8 cellular contexts compared by ENCODE assay signal in the genomic region with DNA sequence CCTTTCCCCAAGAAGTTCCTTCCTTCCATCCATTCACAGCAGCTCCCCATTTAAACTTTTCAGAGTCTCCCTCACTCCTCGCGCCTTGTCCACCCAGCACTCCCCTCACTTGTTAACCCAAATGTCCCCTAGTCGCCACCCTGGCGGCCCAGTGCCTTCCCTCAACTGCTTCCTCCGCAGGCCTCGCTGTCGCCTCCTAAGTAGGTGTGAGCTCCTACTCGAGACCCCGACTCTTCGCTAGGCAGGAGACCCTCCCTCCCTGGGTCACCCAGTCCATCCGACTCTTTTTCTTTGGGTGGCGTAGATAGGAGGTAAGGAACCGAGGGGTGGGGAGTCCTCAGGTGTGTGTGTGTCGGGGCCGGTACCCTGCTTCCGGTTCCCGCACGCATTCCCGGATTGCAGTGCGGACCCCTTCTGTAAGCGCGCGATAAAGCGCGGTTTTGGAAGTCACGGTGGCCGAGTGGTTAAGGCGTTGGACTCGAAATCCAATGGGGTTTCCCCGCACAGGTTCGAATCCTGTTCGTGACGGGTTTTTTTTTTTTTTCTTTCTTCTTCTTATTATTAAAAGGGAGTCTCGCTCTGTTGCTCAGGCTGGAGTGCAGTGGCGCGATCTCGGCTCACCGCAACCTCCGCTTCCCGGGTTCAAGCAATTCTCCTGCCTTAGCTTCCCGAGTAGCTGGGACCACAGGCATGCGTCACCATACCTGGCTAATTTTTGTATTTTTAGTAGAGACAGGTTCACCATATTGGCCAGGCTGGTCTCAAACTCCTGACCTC. TPM values are rescaled to one million over a fixed set of nuclear protein-coding genes. Genes with fewer than 3 reads are reported as not detected.
DNase-seq lines count a peak whose midpoint lies in the region; TF ChIP-seq lines count a peak whose summit lies in the region.

No MANE protein-coding gene starts in this region.

- peak overlapping the region; percentile 74 for H2BK120ac ChIP-seq in H9 (ENCODE audit: low read depth, low read length, poor library complexity, severe bottlenecking)

- H3K27ac ChIP-seq in H9 (ENCODE audit: insufficient read length, low read depth, low read length) (peak overlapping the region; percentile 48), neutrophil (peak overlapping the region; percentile 76)

- no peak overlapping the region for H2AK5ac ChIP-seq in H9 (ENCODE audit: insufficient read length, low read length)

- H3K4ac ChIP-seq in H9 (ENCODE audit: low read depth, low read length), result no peak overlapping the region

- peaks cover 24 to 27% of the 10 kb centered on the region in 2 experiments for H3K4me1 Mint-ChIP-seq in H9
- peaks cover 52% of the 10 kb centered on the region for H3K4me1 Mint-ChIP-seq in activated naive CD4-positive, alpha-beta T cell treated with anti-CD3 and anti-CD28 coated beads, Interleukin-2, amount 10 ng/mL, durations not matched to agents 7 days and 5 days

- peaks cover 12% of the 10 kb centered on the region for H3K23me2 ChIP-seq in H9 (ENCODE audit: insufficient read length, low read depth, low read length, poor library complexity, severe bottlenecking)

- H4K20me1 ChIP-seq in H9 (ENCODE audit: control insufficient read depth, insufficient read depth, insufficient read length), result no peaks in the 10 kb centered on the region

- peaks cover 8% of the 10 kb centered on the region; the same call in 1 of the 2 replicates for H3K79me2 ChIP-seq in H9 (ENCODE audit: insufficient read depth, low read length)

- peak overlapping the region; percentile 95; the same call in 1 of the 2 replicates for H3K14ac ChIP-seq in H9 (ENCODE audit: insufficient read depth, low read length)

- no CpG with 5 or more reads among the region's 42 CpGs for WGBS in H9 (ENCODE audit: extremely low coverage, insufficient read length, low lambda C conversion rate)

- peaks cover 6% of the 10 kb centered on the region for H3K79me1 ChIP-seq in H9 (ENCODE audit: insufficient read depth, low read depth, low read length, poor library complexity, severe bottlenecking)

- no peaks in the 10 kb centered on the region for H3K27me3 ChIP-seq in H9 (ENCODE audit: insufficient read depth, low read length)
- H3K27me3 ChIP-seq in neutrophil, result no peaks in the 10 kb centered on the region

- H2BK15ac ChIP-seq in H9 (ENCODE audit: low read depth, low read length), result no peak overlapping the region

- H3K9me3 ChIP-seq in H9 (ENCODE audit: control insufficient read depth, low read depth, low read length) (no peaks in the 10 kb centered on the region), neutrophil (no peaks in the 10 kb centered on the region)

- H4K5ac ChIP-seq in H9 (ENCODE audit: insufficient read length, low read depth, low read length), result no peak overlapping the region

- peak overlapping the region; percentile 86 for H3K9ac ChIP-seq in H9 (ENCODE audit: extremely low read depth, insufficient read length, low read length)

- DNase-seq in DMS153 treated with DMSO at 0.1 percent for 48 hours (lab: John Stamatoyannopoulos, UW; ENCODE audit: unreplicated experiment) (peak; percentile 72), H9 (peak; percentile 96), MV-4-11 (lab: John Stamatoyannopoulos, UW) (peak; percentile 77), SK-N-DZ (ENCODE audit: low spot score) (peak; percentile 93), globus pallidus (ENCODE audit: low spot score) (peak; percentile 71), stromal cell of bone marrow (ENCODE audit: low read depth) (peak; percentile 56)
- DNase-seq in activated naive CD4-positive, alpha-beta T cell treated with anti-CD3 and anti-CD28 coated beads, Interleukin-2, amount 10 ng/mL, durations not matched to agents 7 days and 5 days, result peak; percentile 81

- H3K23ac ChIP-seq in H9 (ENCODE audit: insufficient read length, low read depth, low read length), result no peak overlapping the region

- no peak overlapping the region for H2BK5ac ChIP-seq in H9 (ENCODE audit: insufficient read length, low read length)

- peak overlapping the region; percentile 86 for H3K4me2 ChIP-seq in H9 (ENCODE audit: insufficient read depth, insufficient read length, low read length)

- peak overlapping the region; percentile 94 to 98 for H3K4me3 Mint-ChIP-seq in H9
- peak overlapping the region; percentile 94 for H3K4me3 Mint-ChIP-seq in activated naive CD4-positive, alpha-beta T cell treated with anti-CD3 and anti-CD28 coated beads, Interleukin-2, amount 10 ng/mL, durations not matched to agents 7 days and 5 days

- H3K18ac ChIP-seq in H9 (ENCODE audit: insufficient read length, low read depth, low read length), result peak overlapping the region; percentile 93

- H3K4me1 ChIP-seq in H9 (ENCODE audit: insufficient read depth, low read length) (peaks cover 8% of the 10 kb centered on the region), neutrophil (ENCODE audit: control insufficient read depth in 1 of 2, insufficient read depth in 1 of 2, low read depth in 1 of 2, low read length in 1 of 2) (peaks cover 34 to 36% of the 10 kb centered on the region in 2 experiments)

- no peak overlapping the region for H2BK20ac ChIP-seq in H9 (ENCODE audit: low read depth, low read length, poor library complexity, severe bottlenecking)

- peaks cover 17% of the 10 kb centered on the region for H3K36me3 ChIP-seq in neutrophil

- H3K56ac ChIP-seq in H9 (ENCODE audit: insufficient read length, low read depth, low read length), result no peak overlapping the region

- TF ChIP-seq CTCF in H9 (conservative IDR thresholded peaks at IDR 0.05) (no peak; the same call in 1 of the 3 replicates), neutrophil (IDR thresholded peaks at IDR 0.05) (no peak)

- H2AFZ ChIP-seq in H9 (ENCODE audit: low read length), result peak overlapping the region; percentile 88

- H3T11ph ChIP-seq in H9 (ENCODE audit: low read length), result no peak overlapping the region

- H3K4me3 ChIP-seq in neutrophil (ENCODE audit: low read depth in 1 of 2, low read length in 1 of 2), result peak overlapping the region; percentile 67 to 74

- no peak overlapping the region for H4K91ac ChIP-seq in H9 (ENCODE audit: insufficient read length, low read depth, low read length)

- peak overlapping the region; percentile 31 for H2BK12ac ChIP-seq in H9 (ENCODE audit: insufficient read length, low read depth, low read length)

- CTCF ChIA-PET in activated naive CD4-positive, alpha-beta T cell treated with anti-CD3 and anti-CD28 coated beads, Interleukin-2, amount 10 ng/mL, durations not matched to agents 7 days and 5 days (lab: Charles Lee), result interaction anchor here (0.5 to 6.5 kb wide), 27 partner anchors 9 to 820 kb away, joined by 3 to 87 read pairs (median 4); partner anchors contain the start of genes ANKRD52, COQ10A, ESYT1 and MYL6

- H4K8ac ChIP-seq in H9 (replicated peaks; ENCODE audit: insufficient read length, low read depth, low read length), result no peak overlapping the region

- peaks cover 27 to 43% (median 38%) of the 10 kb centered on the region in 3 experiments; a peak in 6 of 7 replicates for H3K36me3 Mint-ChIP-seq in H9 (ENCODE audit: insufficient read depth in 1 of 3, low read depth in 3 of 3)
- H3K36me3 Mint-ChIP-seq in activated naive CD4-positive, alpha-beta T cell treated with anti-CD3 and anti-CD28 coated beads, Interleukin-2, amount 10 ng/mL, durations not matched to agents 7 days and 5 days, result peaks cover 26% of the 10 kb centered on the region

- 0 out of 5 replicates have a peak, but pooled peaks cover 0 to 3% of the 10 kb centered on the region in 2 experiments for H3K9me3 Mint-ChIP-seq in H9
- no peaks in the 10 kb centered on the region for H3K9me3 Mint-ChIP-seq in activated naive CD4-positive, alpha-beta T cell treated with anti-CD3 and anti-CD28 coated beads, Interleukin-2, amount 10 ng/mL, durations not matched to agents 7 days and 5 days

- peaks cover 3% of the 10 kb centered on the region; the same call in 1 of the 2 replicates for H3K27me3 Mint-ChIP-seq in H9 (ENCODE audit: low read depth)
- H3K27me3 Mint-ChIP-seq in activated naive CD4-positive, alpha-beta T cell treated with anti-CD3 and anti-CD28 coated beads, Interleukin-2, amount 10 ng/mL, durations not matched to agents 7 days and 5 days, result peaks cover 7% of the 10 kb centered on the region

- peak overlapping the region; percentile 97 to 99 (median 99) for H3K27ac Mint-ChIP-seq in H9
- H3K27ac Mint-ChIP-seq in activated naive CD4-positive, alpha-beta T cell treated with anti-CD3 and anti-CD28 coated beads, Interleukin-2, amount 10 ng/mL, durations not matched to agents 7 days and 5 days, result peak overlapping the region; percentile 96

RNA-seq across cellular contexts. Expression of gene SMARCC2, which starts 0.8 kb away (rescaled TPM):
- total RNA-seq in H9 (2021), result 85.0 and 86.9 TPM in 2 replicates
- 37.5 and 42.6 TPM in 2 replicates for polyA plus RNA-seq in SK-N-DZ (2014; cell fraction: cytosol; rRNA removed)
- polyA plus RNA-seq in SK-N-DZ (2014; cell fraction: nucleus; rRNA removed), result 113 and 170 TPM in 2 replicates

RNA-seq across cellular contexts. Expression of gene RNF41, which starts 31.6 kb away (rescaled TPM):
- 60.8 and 64.8 TPM in 2 replicates for total RNA-seq in H9 (2021)
- 45.4 and 48.1 TPM in 2 replicates for polyA plus RNA-seq in SK-N-DZ (2014; cell fraction: cytosol; rRNA removed)
- polyA plus RNA-seq in SK-N-DZ (2014; cell fraction: nucleus; rRNA removed), result 25.7 and 25.9 TPM in 2 replicates

RNA-seq across cellular contexts. Expression of gene MYL6, which starts 31.9 kb away (rescaled TPM):
- 1,181 and 1,197 TPM in 2 replicates for total RNA-seq in H9 (2021)
- 987 and 1,003 TPM in 2 replicates for polyA plus RNA-seq in SK-N-DZ (2014; cell fraction: cytosol; rRNA removed)
- 395 and 729 TPM in 2 replicates for polyA plus RNA-seq in SK-N-DZ (2014; cell fraction: nucleus; rRNA removed)

RNA-seq across cellular contexts. Expression of gene NABP2, which starts 34.0 kb away (rescaled TPM):
- 48.7 and 49.0 TPM in 2 replicates for total RNA-seq in H9 (2021)
- polyA plus RNA-seq in SK-N-DZ (2014; cell fraction: cytosol; rRNA removed), result 143 and 150 TPM in 2 replicates
- 36.9 and 39.5 TPM in 2 replicates for polyA plus RNA-seq in SK-N-DZ (2014; cell fraction: nucleus; rRNA removed)

RNA-seq across cellular contexts. Expression of gene MYL6B, which starts 37.7 kb away (rescaled TPM):
- 165 and 168 TPM in 2 replicates for total RNA-seq in H9 (2021)
- polyA plus RNA-seq in SK-N-DZ (2014; cell fraction: cytosol; rRNA removed), result 234 and 235 TPM in 2 replicates
- 153 and 192 TPM in 2 replicates for polyA plus RNA-seq in SK-N-DZ (2014; cell fraction: nucleus; rRNA removed)

Comparison
In these comparisons a context has a peak if more than half of its experiments do, and no peak if none do; other contexts are left out.
1. Peak in every context shown above with its lines: DNase-seq, H3K4me3 ChIP-seq and H3K27ac ChIP-seq.